23 cellular contexts compared by ENCODE assay signal in the genomic region with DNA sequence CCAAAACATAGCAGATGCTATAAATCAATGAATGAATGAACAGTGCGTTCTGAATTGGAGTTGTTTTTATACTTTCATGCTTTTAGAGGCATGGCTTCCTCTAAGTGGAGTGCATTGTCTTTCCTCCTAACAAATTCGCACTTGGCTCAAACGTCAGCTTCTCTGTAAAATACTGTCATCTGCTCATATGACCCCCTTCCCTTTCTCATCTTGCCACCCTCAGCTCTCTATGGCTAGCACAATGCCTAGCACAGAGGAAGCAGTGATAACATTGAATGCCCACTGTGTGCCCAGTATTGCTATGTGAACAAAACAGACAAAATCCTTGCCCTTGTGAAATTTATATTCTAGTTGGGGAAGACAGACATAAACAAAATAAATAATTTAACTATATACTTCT.
"Had no signal": no experiment of that assay in that cellular context is flagged by ENCODE, and none has a peak within 500 bp of the region (broad histone marks: within the 10 kb centered on the region; RNA-seq: fewer than 3 reads in every experiment).

No MANE protein-coding gene starts in this region.

- H3K27ac ChIP-seq: lower lobe of right lung, neural progenitor cell, parathyroid adenoma, psoas muscle, sigmoid colon, thyroid gland, uterus had no signal

- H2AFZ ChIP-seq: neural progenitor cell, parathyroid adenoma had no signal

- H3K36me3 ChIP-seq: heart right ventricle, lower lobe of right lung, neural progenitor cell, sigmoid colon, thyroid gland, uterus had no signal

- H3K9me3 ChIP-seq: lower lobe of right lung, psoas muscle, sigmoid colon, thyroid gland, uterus had no signal

- H3K4me3 Mint-ChIP-seq: endodermal cell; natural killer cell treated with Interleukin-12 subunit alpha and Interleukin-12 subunit beta and Interleukin-15 and Interleukin-18, amount 100 ng/mL, for 72 hours; neural progenitor cell; type B pancreatic cell had no signal

- DNase-seq: cerebellar nuclear complex; dermis blood vessel endothelial cell; effector CD4-positive, alpha-beta T cell; endodermal cell; heart right ventricle; hypothalamus; kidney glomerular epithelial cell; lower lobe of right lung; mesenchymal stem cell; midbrain; occipital lobe; psoas muscle; retina; sigmoid colon; small intestine; stimulated activated CD4-positive, alpha-beta T cell treated with anti-CD3 and anti-CD28 coated beads, Interleukin-12 subunit alpha, Interleukin-12 subunit beta, amount 100 ng/mL, for 4 hours; stimulated activated naive CD4-positive, alpha-beta T cell treated with Interleukin-2 at 50 U/mL for 16 hours; thyroid gland; uterus had no signal

- H3K27me3 ChIP-seq: heart right ventricle, neural progenitor cell, sigmoid colon, thyroid gland, uterus had no signal

- H3K36me3 Mint-ChIP-seq: natural killer cell treated with Interleukin-12 subunit alpha and Interleukin-12 subunit beta and Interleukin-15 and Interleukin-18, amount 100 ng/mL, for 72 hours; neural progenitor cell; type B pancreatic cell had no signal

- H3K4me2 ChIP-seq: neural progenitor cell had no signal

- H3K27ac Mint-ChIP-seq: endodermal cell; natural killer cell treated with Interleukin-12 subunit alpha and Interleukin-12 subunit beta and Interleukin-15 and Interleukin-18, amount 100 ng/mL, for 72 hours; neural progenitor cell; type B pancreatic cell had no signal

- H3K4me1 ChIP-seq: neural progenitor cell, psoas muscle, thyroid gland had no signal

- H3K9me3 Mint-ChIP-seq: natural killer cell treated with Interleukin-12 subunit alpha and Interleukin-12 subunit beta and Interleukin-15 and Interleukin-18, amount 100 ng/mL, for 72 hours; type B pancreatic cell had no signal

- H3K27me3 Mint-ChIP-seq: type B pancreatic cell had no signal

- ATAC-seq: psoas muscle had no signal

- H3K4me3 ChIP-seq: heart right ventricle, lower lobe of right lung, neural progenitor cell, psoas muscle, sigmoid colon, thyroid gland, uterus had no signal

- H3K9ac ChIP-seq: neural progenitor cell, parathyroid adenoma had no signal
